Comparison of ENCODE assay signal across 10 cellular contexts in genomic region chr1:34165422-34165921, GRCh38. TPM values are rescaled to one million over a fixed set of nuclear protein-coding genes. Genes with fewer than 3 reads are reported as not detected.
A peak's percentile ranks its signal among the peaks of the same experiment; 100 is the strongest.
DNase-seq lines count a peak whose midpoint lies in the region; ATAC-seq, FAIRE-seq and TF ChIP-seq lines count a peak whose summit lies in the region.
"Had no signal": no experiment of that assay in that cellular context is flagged by ENCODE, and none has a peak within 500 bp of the region (broad histone marks: within the 10 kb centered on the region; RNA-seq: fewer than 3 reads in every experiment).

No MANE protein-coding gene starts in this region.

- TF ChIP-seq CTCF in astrocyte (IDR thresholded peaks at IDR 0.05; ENCODE audit: insufficient read depth, low read depth, low read length), result no peak
- TF ChIP-seq CTCF in tibial nerve (IDR thresholded peaks at IDR 0.05), result no peak

- H3K9me3 Mint-ChIP-seq in activated naive CD8-positive, alpha-beta T cell (ENCODE audit: low read depth), result no peaks in the 10 kb centered on the region
- H3K9me3 Mint-ChIP-seq in activated naive CD8-positive, alpha-beta T cell treated with anti-CD3 and anti-CD28 coated beads for 36 hours, result no peaks in the 10 kb centered on the region
- H3K9me3 Mint-ChIP-seq in astrocyte (ENCODE audit: unreplicated experiment), result no peaks in the 10 kb centered on the region
- H3K9me3 Mint-ChIP-seq in natural killer cell treated with Interleukin-12 subunit alpha and Interleukin-12 subunit beta and Interleukin-15 and Interleukin-18, amount 100 ng/mL, for 72 hours, result no peaks in the 10 kb centered on the region

- no peaks in the 10 kb centered on the region for H3K36me3 Mint-ChIP-seq in activated naive CD8-positive, alpha-beta T cell
- no peaks in the 10 kb centered on the region for H3K36me3 Mint-ChIP-seq in activated naive CD8-positive, alpha-beta T cell treated with anti-CD3 and anti-CD28 coated beads for 36 hours
- peaks cover 2% of the 10 kb centered on the region for H3K36me3 Mint-ChIP-seq in astrocyte (ENCODE audit: low read depth, unreplicated experiment)
- no peaks in the 10 kb centered on the region for H3K36me3 Mint-ChIP-seq in natural killer cell treated with Interleukin-12 subunit alpha and Interleukin-12 subunit beta and Interleukin-15 and Interleukin-18, amount 100 ng/mL, for 72 hours

- H2AFZ ChIP-seq in astrocyte (ENCODE audit: low read depth, low read length), result peak overlapping the region; percentile 67

- peak overlapping the region; percentile 79 for H3K9ac ChIP-seq in astrocyte (ENCODE audit: low read length)

- no peak for TF ChIP-seq POLR2A in tibial nerve (IDR thresholded peaks at IDR 0.05)

- H3K4me3 Mint-ChIP-seq in activated naive CD8-positive, alpha-beta T cell, result peak overlapping the region; percentile 60
- no peak overlapping the region for H3K4me3 Mint-ChIP-seq in activated naive CD8-positive, alpha-beta T cell treated with anti-CD3 and anti-CD28 coated beads for 36 hours
- peak overlapping the region; percentile 81 for H3K4me3 Mint-ChIP-seq in astrocyte (ENCODE audit: unreplicated experiment)
- H3K4me3 Mint-ChIP-seq in natural killer cell treated with Interleukin-12 subunit alpha and Interleukin-12 subunit beta and Interleukin-15 and Interleukin-18, amount 100 ng/mL, for 72 hours, result no peak overlapping the region

- H3K4me3 ChIP-seq in astrocyte (ENCODE audit: insufficient read depth, low read depth, low read length) (peak overlapping the region; percentile 73), tibial nerve (peak overlapping the region; percentile 27 to 54 (median 32))

- TF ChIP-seq EP300 in tibial nerve (IDR thresholded peaks at IDR 0.05), result no peak

- peaks cover 10% of the 10 kb centered on the region for H4K20me1 ChIP-seq in astrocyte (ENCODE audit: insufficient read depth, low read length)

- no peak for ATAC-seq in GM18867 (IDR thresholded peaks at IDR 0.05; ENCODE audit: unreplicated experiment)
- no peak for ATAC-seq in natural killer cell treated with Interleukin-12 subunit alpha and Interleukin-12 subunit beta and Interleukin-15 and Interleukin-18, amount 100 ng/mL, for 72 hours

- H3K4me1 Mint-ChIP-seq in activated naive CD8-positive, alpha-beta T cell (ENCODE audit: low read depth), result peaks cover 8% of the 10 kb centered on the region
- peaks cover 5% of the 10 kb centered on the region for H3K4me1 Mint-ChIP-seq in activated naive CD8-positive, alpha-beta T cell treated with anti-CD3 and anti-CD28 coated beads for 36 hours
- peaks cover 8% of the 10 kb centered on the region for H3K4me1 Mint-ChIP-seq in astrocyte (ENCODE audit: low read depth, unreplicated experiment)
- H3K4me1 Mint-ChIP-seq in natural killer cell treated with Interleukin-12 subunit alpha and Interleukin-12 subunit beta and Interleukin-15 and Interleukin-18, amount 100 ng/mL, for 72 hours (ENCODE audit: low read depth in 2 of 2), result peaks cover 0 to 3% of the 10 kb centered on the region in 2 donors

- H3K27ac ChIP-seq in astrocyte (ENCODE audit: low read depth, low read length) (no peak overlapping the region), tibial nerve (no peak overlapping the region)

- peak overlapping the region; percentile 98 for H3K4me2 ChIP-seq in astrocyte (ENCODE audit: low read length)

- H3K9me3 ChIP-seq in astrocyte (ENCODE audit: insufficient read depth, low read depth, low read length) (no peaks in the 10 kb centered on the region), tibial nerve (no peaks in the 10 kb centered on the region)

- peaks cover 20% of the 10 kb centered on the region for H3K4me1 ChIP-seq in astrocyte (ENCODE audit: insufficient read depth, low read length)
- peaks cover 0 to 51% (median 14%) of the 10 kb centered on the region in 4 donors for H3K4me1 ChIP-seq in tibial nerve

- WGBS in tibial nerve, 2 donors, result 5 to 8% methylated on average over 13 of the region's 13 CpGs

- H3K27ac Mint-ChIP-seq in activated naive CD8-positive, alpha-beta T cell, result no peak overlapping the region
- no peak overlapping the region for H3K27ac Mint-ChIP-seq in activated naive CD8-positive, alpha-beta T cell treated with anti-CD3 and anti-CD28 coated beads for 36 hours
- peak overlapping the region; percentile 49 for H3K27ac Mint-ChIP-seq in astrocyte (ENCODE audit: unreplicated experiment)
- no peak overlapping the region for H3K27ac Mint-ChIP-seq in natural killer cell treated with Interleukin-12 subunit alpha and Interleukin-12 subunit beta and Interleukin-15 and Interleukin-18, amount 100 ng/mL, for 72 hours

- peaks cover 24% of the 10 kb centered on the region for H3K79me2 ChIP-seq in astrocyte (ENCODE audit: insufficient read depth, low read length)

- no peaks in the 10 kb centered on the region for H3K36me3 ChIP-seq in astrocyte (ENCODE audit: insufficient read depth, low read length)
- no peaks in the 10 kb centered on the region for H3K36me3 ChIP-seq in tibial nerve

- peaks cover 34% of the 10 kb centered on the region for H3K27me3 Mint-ChIP-seq in activated naive CD8-positive, alpha-beta T cell
- peaks cover 88% of the 10 kb centered on the region for H3K27me3 Mint-ChIP-seq in activated naive CD8-positive, alpha-beta T cell treated with anti-CD3 and anti-CD28 coated beads for 36 hours
- peaks cover 15% of the 10 kb centered on the region for H3K27me3 Mint-ChIP-seq in astrocyte (ENCODE audit: low read depth, unreplicated experiment)
- H3K27me3 Mint-ChIP-seq in natural killer cell treated with Interleukin-12 subunit alpha and Interleukin-12 subunit beta and Interleukin-15 and Interleukin-18, amount 100 ng/mL, for 72 hours, result peaks cover 37 to 63% of the 10 kb centered on the region in 2 donors

- H3K27me3 ChIP-seq in astrocyte (ENCODE audit: insufficient read depth, low read length), result no peaks in the 10 kb centered on the region
- H3K27me3 ChIP-seq in tibial nerve, result peaks cover 0 to 65% of the 10 kb centered on the region in 2 donors

- no peak for FAIRE-seq in astrocyte (lab: Jason Lieb, UNC)

- no peak for DNase-seq in activated naive CD8-positive, alpha-beta T cell treated with anti-CD3 and anti-CD28 coated beads for 36 hours
- DNase-seq in astrocyte (ENCODE audit: low read depth) (peak; percentile 29), medulla oblongata (ENCODE audit: extremely low spot score) (peak; percentile 35), tibial nerve (ENCODE audit: low spot score in 2 of 2) (no peak), NK-92 (lab: John Stamatoyannopoulos, UW; ENCODE audit: unreplicated experiment) (no peak)
- DNase-seq in natural killer cell treated with Interleukin-12 subunit alpha and Interleukin-12 subunit beta and Interleukin-15 and Interleukin-18, amount 100 ng/mL, for 72 hours (ENCODE audit: low spot score), result no peak
- DNase-seq: stimulated activated CD4-positive, alpha-beta T cell treated with anti-CD3 and anti-CD28 coated beads, Interleukin-4, amount 100 ng/mL, for 1 hour had no signal

RNA-seq across cellular contexts. Expression of gene CSMD2, which starts 0.4 kb away (rescaled TPM):
- total RNA-seq in activated naive CD8-positive, alpha-beta T cell treated with anti-CD3 and anti-CD28 coated beads for 36 hours, result not detected
- total RNA-seq in astrocyte, result 11.1 and 13.6 TPM in 2 replicates
- total RNA-seq in tibial nerve, result 1 to 10 TPM in 2 of 4 donors, under 1 TPM in 2; 0.60 to 2.5 (median 1.2) TPM
- total RNA-seq in natural killer cell treated with Interleukin-12 subunit alpha and Interleukin-12 subunit beta and Interleukin-15 and Interleukin-18, amount 100 ng/mL, for 72 hours, result not detected
- total RNA-seq: T-helper 2 cell treated with Interferon-gamma antibody and Interleukin-4, amounts not matched to agents 100 ng/mL and 5 ng/mL, for 36 hours had no signal

RNA-seq across cellular contexts. Expression of gene C1orf94, which starts 11.2 kb away (rescaled TPM):
- not detected for total RNA-seq in activated naive CD8-positive, alpha-beta T cell treated with anti-CD3 and anti-CD28 coated beads for 36 hours
- total RNA-seq in astrocyte (0.70 and 0.75 TPM in 2 replicates), tibial nerve (not detected)
- not detected for total RNA-seq in natural killer cell treated with Interleukin-12 subunit alpha and Interleukin-12 subunit beta and Interleukin-15 and Interleukin-18, amount 100 ng/mL, for 72 hours
- total RNA-seq: T-helper 2 cell treated with Interferon-gamma antibody and Interleukin-4, amounts not matched to agents 100 ng/mL and 5 ng/mL, for 36 hours had no signal

Comparison
In these comparisons a context has a peak if more than half of its experiments do, and no peak if none do; other contexts are left out.
1. H3K4me3 Mint-ChIP-seq: peak in activated naive CD8-positive, alpha-beta T cell (single experiment) and astrocyte (single experiment); none in activated naive CD8-positive, alpha-beta T cell treated with anti-CD3 and anti-CD28 coated beads for 36 hours (single experiment) and natural killer cell treated with Interleukin-12 subunit alpha and Interleukin-12 subunit beta and Interleukin-15 and Interleukin-18, amount 100 ng/mL, for 72 hours (single experiment).
2. DNase-seq: peak in astrocyte (single experiment) and medulla oblongata (single experiment); none in activated naive CD8-positive, alpha-beta T cell treated with anti-CD3 and anti-CD28 coated beads for 36 hours (single experiment), tibial nerve (0 of 2), NK-92 (single experiment) and natural killer cell treated with Interleukin-12 subunit alpha and Interleukin-12 subunit beta and Interleukin-15 and Interleukin-18, amount 100 ng/mL, for 72 hours (single experiment).